Comparison of ENCODE assay signal across 1 cellular context in the genomic region with DNA sequence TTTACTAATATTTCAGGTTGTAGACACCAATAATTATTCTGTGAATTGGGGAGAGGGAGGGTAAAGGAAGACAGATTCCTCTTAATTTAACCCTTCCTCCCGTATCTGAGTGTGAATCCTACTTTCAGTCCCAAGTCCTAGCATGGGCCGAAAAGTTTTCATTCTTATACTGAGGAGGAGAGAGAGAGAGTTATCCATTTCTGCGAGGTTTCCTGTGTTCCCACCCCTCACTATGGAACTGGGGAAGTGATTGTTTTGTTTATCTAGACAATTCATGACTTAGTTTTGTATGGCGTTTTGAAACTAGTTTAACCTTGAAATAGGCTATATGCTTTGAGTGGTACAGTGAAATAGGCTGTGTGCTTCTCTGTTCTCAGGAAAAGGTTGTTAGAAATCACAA.
TF ChIP-seq lines count a peak whose summit lies in the region.

No MANE protein-coding gene starts in this region.

TF ChIP-seq in GM23338, 12 proteins besides CTCF, POLR2A, EP300 and RAD21 (continued from another document):
- TF ChIP-seq ZNF462 (CRISPR knock-in tag; IDR thresholded peaks at IDR 0.05): no peak
- TF ChIP-seq JUNB (IDR thresholded peaks at IDR 0.05; ENCODE audit: unreplicated experiment): no peak
- TF ChIP-seq ZNF114 (CRISPR knock-in tag; IDR thresholded peaks at IDR 0.05): no peak
TF ChIP-seq in GM23338: peak in this region for 0.
